1 cellular context compared by ENCODE assay signal in the genomic region with DNA sequence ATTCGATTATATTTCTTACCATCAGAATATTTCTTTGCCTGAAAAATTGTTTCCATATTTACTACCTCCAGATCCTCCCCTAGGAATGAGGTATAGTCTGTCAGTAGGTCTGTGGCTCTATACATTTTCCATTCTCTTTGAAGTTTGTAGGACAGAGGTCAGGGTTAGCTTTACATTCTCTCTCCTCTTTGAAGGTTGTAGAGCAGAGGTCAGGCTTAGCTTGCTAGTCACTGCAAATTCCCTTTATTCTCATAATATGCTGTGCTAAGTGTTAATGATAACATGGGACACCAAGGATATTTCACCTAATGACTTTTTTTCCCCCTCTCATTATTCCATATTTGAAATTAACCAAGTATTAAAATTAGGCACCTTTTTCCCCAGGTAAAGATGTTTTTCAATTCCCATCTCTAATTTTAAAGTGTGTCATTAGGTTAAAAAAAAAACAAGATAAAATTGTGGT.
TF ChIP-seq lines count a peak whose summit lies in the region.

No MANE protein-coding gene starts in this region.

TF ChIP-seq in HepG2, 621 proteins besides CTCF, POLR2A, EP300 and RAD21 (continued from another document and continues in another):
- TF ChIP-seq, protein P1, sequence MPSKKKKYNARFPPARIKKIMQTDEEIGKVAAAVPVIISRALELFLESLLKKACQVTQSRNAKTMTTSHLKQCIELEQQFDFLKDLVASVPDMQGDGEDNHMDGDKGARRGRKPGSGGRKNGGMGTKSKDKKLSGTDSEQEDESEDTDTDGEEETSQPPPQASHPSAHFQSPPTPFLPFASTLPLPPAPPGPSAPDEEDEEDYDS (CRISPR knock-in tag; IDR thresholded peaks at IDR 0.05): no peak
- TF ChIP-seq ZNF567 (CRISPR knock-in tag; IDR thresholded peaks at IDR 0.05; ENCODE audit: borderline replicate concordance) (no peak), ZNF367 (CRISPR knock-in tag; IDR thresholded peaks at IDR 0.05; ENCODE audit: borderline replicate concordance) (no peak), PHF8 (CRISPR knock-in tag; IDR thresholded peaks at IDR 0.05) (no peak), ESRRA (CRISPR knock-in tag; IDR thresholded peaks at IDR 0.05; ENCODE audit: low read depth) (peak; percentile 68), POLR2G (IDR thresholded peaks at IDR 0.05; ENCODE audit: low read depth, low read length) (no peak), ZMYM4 (CRISPR knock-in tag; IDR thresholded peaks at IDR 0.05) (peak; percentile 91), ZNF589 (CRISPR knock-in tag; conservative IDR thresholded peaks at IDR 0.05) (no peak), KDM5A (IDR thresholded peaks at IDR 0.05; ENCODE audit: borderline replicate concordance, low read length) (no peak), HOXD1 (CRISPR knock-in tag; IDR thresholded peaks at IDR 0.05) (no peak), ARNT2 (CRISPR knock-in tag; IDR thresholded peaks at IDR 0.05; ENCODE audit: low read depth) (0 out of 2 replicates have a peak, but pooled peaks have one; percentile 42), CREB1 (IDR thresholded peaks at IDR 0.05) (no peak), CREB1 (CRISPR knock-in tag; IDR thresholded peaks at IDR 0.05) (no peak; the same call in 1 of the 2 replicates), NFIB (CRISPR knock-in tag; IDR thresholded peaks at IDR 0.05; ENCODE audit: borderline replicate concordance) (no peak), SIX1 (CRISPR knock-in tag; IDR thresholded peaks at IDR 0.05; ENCODE audit: borderline replicate concordance) (peak; percentile 63; the same call in 1 of the 2 replicates), EED (CRISPR knock-in tag; IDR thresholded peaks at IDR 0.05) (no peak), MZF1 (CRISPR knock-in tag; IDR thresholded peaks at IDR 0.05; ENCODE audit: borderline replicate concordance) (no peak), ZNF737 (CRISPR knock-in tag; IDR thresholded peaks at IDR 0.05; ENCODE audit: borderline replicate concordance) (no peak), ZNF343 (CRISPR knock-in tag; IDR thresholded peaks at IDR 0.05) (no peak), KAT7 (CRISPR knock-in tag; IDR thresholded peaks at IDR 0.05; ENCODE audit: borderline replicate concordance) (no peak), HDAC2 (CRISPR knock-in tag; IDR thresholded peaks at IDR 0.05) (peak; percentile 90), NR2F1 (CRISPR knock-in tag; IDR thresholded peaks at IDR 0.05) (peak; percentile 94 to 97), ZSCAN25 (CRISPR knock-in tag; IDR thresholded peaks at IDR 0.05) (no peak), KMT2A (CRISPR knock-in tag; IDR thresholded peaks at IDR 0.05) (no peak), ZNF562 (CRISPR knock-in tag; IDR thresholded peaks at IDR 0.05; ENCODE audit: borderline replicate concordance) (no peak)
- TF ChIP-seq, protein P2, sequence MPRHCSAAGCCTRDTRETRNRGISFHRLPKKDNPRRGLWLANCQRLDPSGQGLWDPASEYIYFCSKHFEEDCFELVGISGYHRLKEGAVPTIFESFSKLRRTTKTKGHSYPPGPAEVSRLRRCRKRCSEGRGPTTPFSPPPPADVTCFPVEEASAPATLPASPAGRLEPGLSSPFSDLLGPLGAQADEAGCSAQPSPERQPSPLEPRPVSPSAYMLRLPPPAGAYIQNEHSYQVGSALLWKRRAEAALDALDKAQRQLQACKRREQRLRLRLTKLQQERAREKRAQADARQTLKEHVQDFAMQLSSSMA (CRISPR knock-in tag; IDR thresholded peaks at IDR 0.05): no peak
- TF ChIP-seq, protein P3, sequence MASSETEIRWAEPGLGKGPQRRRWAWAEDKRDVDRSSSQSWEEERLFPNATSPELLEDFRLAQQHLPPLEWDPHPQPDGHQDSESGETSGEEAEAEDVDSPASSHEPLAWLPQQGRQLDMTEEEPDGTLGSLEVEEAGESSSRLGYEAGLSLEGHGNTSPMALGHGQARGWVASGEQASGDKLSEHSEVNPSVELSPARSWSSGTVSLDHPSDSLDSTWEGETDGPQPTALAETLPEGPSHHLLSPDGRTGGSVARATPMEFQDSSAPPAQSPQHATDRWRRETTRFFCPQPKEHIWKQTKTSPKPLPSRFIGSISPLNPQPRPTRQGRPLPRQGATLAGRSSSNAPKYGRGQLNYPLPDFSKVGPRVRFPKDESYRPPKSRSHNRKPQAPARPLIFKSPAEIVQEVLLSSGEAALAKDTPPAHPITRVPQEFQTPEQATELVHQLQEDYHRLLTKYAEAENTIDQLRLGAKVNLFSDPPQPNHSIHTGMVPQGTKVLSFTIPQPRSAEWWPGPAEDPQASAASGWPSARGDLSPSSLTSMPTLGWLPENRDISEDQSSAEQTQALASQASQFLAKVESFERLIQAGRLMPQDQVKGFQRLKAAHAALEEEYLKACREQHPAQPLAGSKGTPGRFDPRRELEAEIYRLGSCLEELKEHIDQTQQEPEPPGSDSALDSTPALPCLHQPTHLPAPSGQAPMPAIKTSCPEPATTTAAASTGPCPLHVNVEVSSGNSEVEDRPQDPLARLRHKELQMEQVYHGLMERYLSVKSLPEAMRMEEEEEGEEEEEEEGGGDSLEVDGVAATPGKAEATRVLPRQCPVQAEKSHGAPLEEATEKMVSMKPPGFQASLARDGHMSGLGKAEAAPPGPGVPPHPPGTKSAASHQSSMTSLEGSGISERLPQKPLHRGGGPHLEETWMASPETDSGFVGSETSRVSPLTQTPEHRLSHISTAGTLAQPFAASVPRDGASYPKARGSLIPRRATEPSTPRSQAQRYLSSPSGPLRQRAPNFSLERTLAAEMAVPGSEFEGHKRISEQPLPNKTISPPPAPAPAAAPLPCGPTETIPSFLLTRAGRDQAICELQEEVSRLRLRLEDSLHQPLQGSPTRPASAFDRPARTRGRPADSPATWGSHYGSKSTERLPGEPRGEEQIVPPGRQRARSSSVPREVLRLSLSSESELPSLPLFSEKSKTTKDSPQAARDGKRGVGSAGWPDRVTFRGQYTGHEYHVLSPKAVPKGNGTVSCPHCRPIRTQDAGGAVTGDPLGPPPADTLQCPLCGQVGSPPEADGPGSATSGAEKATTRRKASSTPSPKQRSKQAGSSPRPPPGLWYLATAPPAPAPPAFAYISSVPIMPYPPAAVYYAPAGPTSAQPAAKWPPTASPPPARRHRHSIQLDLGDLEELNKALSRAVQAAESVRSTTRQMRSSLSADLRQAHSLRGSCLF (CRISPR knock-in tag; IDR thresholded peaks at IDR 0.05; ENCODE audit: borderline replicate concordance): no peak
- TF ChIP-seq, protein P4, sequence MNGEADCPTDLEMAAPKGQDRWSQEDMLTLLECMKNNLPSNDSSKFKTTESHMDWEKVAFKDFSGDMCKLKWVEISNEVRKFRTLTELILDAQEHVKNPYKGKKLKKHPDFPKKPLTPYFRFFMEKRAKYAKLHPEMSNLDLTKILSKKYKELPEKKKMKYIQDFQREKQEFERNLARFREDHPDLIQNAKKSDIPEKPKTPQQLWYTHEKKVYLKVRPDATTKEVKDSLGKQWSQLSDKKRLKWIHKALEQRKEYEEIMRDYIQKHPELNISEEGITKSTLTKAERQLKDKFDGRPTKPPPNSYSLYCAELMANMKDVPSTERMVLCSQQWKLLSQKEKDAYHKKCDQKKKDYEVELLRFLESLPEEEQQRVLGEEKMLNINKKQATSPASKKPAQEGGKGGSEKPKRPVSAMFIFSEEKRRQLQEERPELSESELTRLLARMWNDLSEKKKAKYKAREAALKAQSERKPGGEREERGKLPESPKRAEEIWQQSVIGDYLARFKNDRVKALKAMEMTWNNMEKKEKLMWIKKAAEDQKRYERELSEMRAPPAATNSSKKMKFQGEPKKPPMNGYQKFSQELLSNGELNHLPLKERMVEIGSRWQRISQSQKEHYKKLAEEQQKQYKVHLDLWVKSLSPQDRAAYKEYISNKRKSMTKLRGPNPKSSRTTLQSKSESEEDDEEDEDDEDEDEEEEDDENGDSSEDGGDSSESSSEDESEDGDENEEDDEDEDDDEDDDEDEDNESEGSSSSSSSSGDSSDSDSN (CRISPR knock-in tag; IDR thresholded peaks at IDR 0.05): no peak
- TF ChIP-seq, protein P5, sequence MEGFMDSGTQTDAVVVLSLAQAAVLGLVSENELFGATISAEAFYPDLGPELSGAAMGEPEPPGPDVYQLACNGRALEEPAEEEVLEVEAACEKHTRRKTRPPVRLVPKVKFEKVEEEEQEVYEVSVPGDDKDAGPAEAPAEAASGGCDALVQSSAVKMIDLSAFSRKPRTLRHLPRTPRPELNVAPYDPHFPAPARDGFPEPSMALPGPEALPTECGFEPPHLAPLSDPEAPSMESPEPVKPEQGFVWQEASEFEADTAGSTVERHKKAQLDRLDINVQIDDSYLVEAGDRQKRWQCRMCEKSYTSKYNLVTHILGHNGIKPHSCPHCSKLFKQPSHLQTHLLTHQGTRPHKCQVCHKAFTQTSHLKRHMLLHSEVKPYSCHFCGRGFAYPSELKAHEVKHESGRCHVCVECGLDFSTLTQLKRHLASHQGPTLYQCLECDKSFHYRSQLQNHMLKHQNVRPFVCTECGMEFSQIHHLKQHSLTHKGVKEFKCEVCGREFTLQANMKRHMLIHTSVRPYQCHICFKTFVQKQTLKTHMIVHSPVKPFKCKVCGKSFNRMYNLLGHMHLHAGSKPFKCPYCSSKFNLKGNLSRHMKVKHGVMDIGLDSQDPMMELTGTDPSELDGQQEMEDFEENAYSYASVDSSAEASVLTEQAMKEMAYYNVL (CRISPR knock-in tag; IDR thresholded peaks at IDR 0.05; ENCODE audit: borderline replicate concordance): peak; percentile 78; the same call in 1 of the 2 replicates
- TF ChIP-seq, protein P6, sequence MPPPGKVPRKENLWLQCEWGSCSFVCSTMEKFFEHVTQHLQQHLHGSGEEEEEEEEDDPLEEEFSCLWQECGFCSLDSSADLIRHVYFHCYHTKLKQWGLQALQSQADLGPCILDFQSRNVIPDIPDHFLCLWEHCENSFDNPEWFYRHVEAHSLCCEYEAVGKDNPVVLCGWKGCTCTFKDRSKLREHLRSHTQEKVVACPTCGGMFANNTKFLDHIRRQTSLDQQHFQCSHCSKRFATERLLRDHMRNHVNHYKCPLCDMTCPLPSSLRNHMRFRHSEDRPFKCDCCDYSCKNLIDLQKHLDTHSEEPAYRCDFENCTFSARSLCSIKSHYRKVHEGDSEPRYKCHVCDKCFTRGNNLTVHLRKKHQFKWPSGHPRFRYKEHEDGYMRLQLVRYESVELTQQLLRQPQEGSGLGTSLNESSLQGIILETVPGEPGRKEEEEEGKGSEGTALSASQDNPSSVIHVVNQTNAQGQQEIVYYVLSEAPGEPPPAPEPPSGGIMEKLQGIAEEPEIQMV (CRISPR knock-in tag; IDR thresholded peaks at IDR 0.05; ENCODE audit: low read depth): no peak
- TF ChIP-seq, protein P7, sequence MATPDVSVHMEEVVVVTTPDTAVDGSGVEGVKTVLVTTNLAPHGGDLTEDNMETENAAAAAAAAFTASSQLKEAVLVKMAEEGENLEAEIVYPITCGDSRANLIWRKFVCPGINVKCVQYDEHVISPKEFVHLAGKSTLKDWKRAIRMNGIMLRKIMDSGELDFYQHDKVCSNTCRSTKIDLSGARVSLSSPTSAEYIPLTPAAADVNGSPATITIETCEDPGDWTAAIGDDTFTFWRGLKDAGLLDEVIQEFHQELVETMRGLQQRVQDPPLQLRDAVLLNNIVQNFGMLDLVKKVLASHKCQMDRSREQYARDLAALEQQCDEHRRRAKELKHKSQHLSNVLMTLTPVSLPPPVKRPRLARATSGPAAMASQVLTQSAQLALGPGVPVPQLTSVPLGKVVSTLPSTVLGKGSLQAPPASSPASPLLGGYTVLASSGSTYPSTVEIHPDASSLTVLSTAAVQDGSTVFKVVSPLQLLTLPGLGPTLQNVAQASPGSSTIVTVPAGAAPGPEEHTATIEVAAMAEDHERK (CRISPR knock-in tag; IDR thresholded peaks at IDR 0.05; ENCODE audit: low read depth): no peak
- TF ChIP-seq, protein P8, sequence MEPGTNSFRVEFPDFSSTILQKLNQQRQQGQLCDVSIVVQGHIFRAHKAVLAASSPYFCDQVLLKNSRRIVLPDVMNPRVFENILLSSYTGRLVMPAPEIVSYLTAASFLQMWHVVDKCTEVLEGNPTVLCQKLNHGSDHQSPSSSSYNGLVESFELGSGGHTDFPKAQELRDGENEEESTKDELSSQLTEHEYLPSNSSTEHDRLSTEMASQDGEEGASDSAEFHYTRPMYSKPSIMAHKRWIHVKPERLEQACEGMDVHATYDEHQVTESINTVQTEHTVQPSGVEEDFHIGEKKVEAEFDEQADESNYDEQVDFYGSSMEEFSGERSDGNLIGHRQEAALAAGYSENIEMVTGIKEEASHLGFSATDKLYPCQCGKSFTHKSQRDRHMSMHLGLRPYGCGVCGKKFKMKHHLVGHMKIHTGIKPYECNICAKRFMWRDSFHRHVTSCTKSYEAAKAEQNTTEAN (CRISPR knock-in tag; conservative IDR thresholded peaks at IDR 0.05): 0 out of 2 replicates have a peak, but pooled peaks have one; percentile 72
- TF ChIP-seq, protein P9, sequence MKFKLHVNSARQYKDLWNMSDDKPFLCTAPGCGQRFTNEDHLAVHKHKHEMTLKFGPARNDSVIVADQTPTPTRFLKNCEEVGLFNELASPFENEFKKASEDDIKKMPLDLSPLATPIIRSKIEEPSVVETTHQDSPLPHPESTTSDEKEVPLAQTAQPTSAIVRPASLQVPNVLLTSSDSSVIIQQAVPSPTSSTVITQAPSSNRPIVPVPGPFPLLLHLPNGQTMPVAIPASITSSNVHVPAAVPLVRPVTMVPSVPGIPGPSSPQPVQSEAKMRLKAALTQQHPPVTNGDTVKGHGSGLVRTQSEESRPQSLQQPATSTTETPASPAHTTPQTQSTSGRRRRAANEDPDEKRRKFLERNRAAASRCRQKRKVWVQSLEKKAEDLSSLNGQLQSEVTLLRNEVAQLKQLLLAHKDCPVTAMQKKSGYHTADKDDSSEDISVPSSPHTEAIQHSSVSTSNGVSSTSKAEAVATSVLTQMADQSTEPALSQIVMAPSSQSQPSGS (CRISPR knock-in tag; IDR thresholded peaks at IDR 0.05): peak; percentile 87; the same call in 1 of the 2 replicates
- TF ChIP-seq, protein P10, sequence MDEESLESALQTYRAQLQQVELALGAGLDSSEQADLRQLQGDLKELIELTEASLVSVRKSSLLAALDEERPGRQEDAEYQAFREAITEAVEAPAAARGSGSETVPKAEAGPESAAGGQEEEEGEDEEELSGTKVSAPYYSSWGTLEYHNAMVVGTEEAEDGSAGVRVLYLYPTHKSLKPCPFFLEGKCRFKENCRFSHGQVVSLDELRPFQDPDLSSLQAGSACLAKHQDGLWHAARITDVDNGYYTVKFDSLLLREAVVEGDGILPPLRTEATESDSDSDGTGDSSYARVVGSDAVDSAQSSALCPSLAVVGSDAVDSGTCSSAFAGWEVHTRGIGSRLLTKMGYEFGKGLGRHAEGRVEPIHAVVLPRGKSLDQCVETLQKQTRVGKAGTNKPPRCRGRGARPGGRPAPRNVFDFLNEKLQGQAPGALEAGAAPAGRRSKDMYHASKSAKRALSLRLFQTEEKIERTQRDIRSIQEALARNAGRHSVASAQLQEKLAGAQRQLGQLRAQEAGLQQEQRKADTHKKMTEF (CRISPR knock-in tag; IDR thresholded peaks at IDR 0.05): peak; percentile 74
